ENCODE assay signal across 13 cellular contexts in genomic region chr9:120152295-120152694, GRCh38.
DNase-seq lines count a peak whose midpoint lies in the region; ATAC-seq and TF ChIP-seq lines count a peak whose summit lies in the region.
"Had no signal": no experiment of that assay in that cellular context is flagged by ENCODE, and none has a peak within 500 bp of the region (broad histone marks: within the 10 kb centered on the region; RNA-seq: fewer than 3 reads in every experiment).

No MANE protein-coding gene starts in this region.

- DNase-seq in COR-L47 (lab: John Stamatoyannopoulos, UW), result peak; percentile 37
- DNase-seq in NCI-H1436 treated with DMSO at 0.1 percent for 48 hours (lab: John Stamatoyannopoulos, UW), result peak; percentile 87
- peak; percentile 45 for DNase-seq in WTC11 (ENCODE audit: low spot score)
- peak; percentile 78 for DNase-seq in iPS-NIHi11 (ENCODE audit: low spot score)
- no peak for DNase-seq in NOMO-1 treated with dmso at 0.1 percent for 144 hours (lab: John Stamatoyannopoulos, UW; ENCODE audit: unreplicated experiment)
- no peak for DNase-seq in activated T-cell treated with anti-CD3 and anti-CD28 coated beads, Interleukin-2, amount 50 U/mL, for 1 hour
- DNase-seq in activated CD4-positive, alpha-beta T cell treated with anti-CD3 and anti-CD28 coated beads, Interleukin-2, amount 50 U/mL, for 4 hours, result no peak
- DNase-seq: activated naive CD8-positive, alpha-beta T cell treated with anti-CD3 and anti-CD28 coated beads for 36 hours; HCEC 1CT; NCI-H187 treated with DMSO at 0.1 percent for 48 hours; RPMI8226; stimulated activated CD4-positive, alpha-beta T cell treated with anti-CD3 and anti-CD28 coated beads, Interleukin-12 subunit alpha, Interleukin-12 subunit beta, amount 100 ng/mL, for 4 hours had no signal

- TF ChIP-seq CTCF in WTC11 (IDR thresholded peaks at IDR 0.05), result no peak

- ATAC-seq in WTC11 (peak; percentile 96), GM21619 (IDR thresholded peaks at IDR 0.05; ENCODE audit: unreplicated experiment) (no peak)

- CTCF ChIA-PET in WTC11 (lab: Charles Lee), result interaction anchor here (1.0 to 1.7 kb wide), 6 partner anchors 70 to 325 kb away, joined by 3 to 7 read pairs (median 4); no protein-coding TSS in a partner anchor

- peaks cover 5% of the 10 kb centered on the region; the same call in 1 of the 2 replicates for H3K4me1 Mint-ChIP-seq in WTC11
- H3K4me1 Mint-ChIP-seq: activated naive CD8-positive, alpha-beta T cell treated with anti-CD3 and anti-CD28 coated beads for 36 hours had no signal

- no peak overlapping the region for H3K27ac Mint-ChIP-seq in WTC11
- H3K27ac Mint-ChIP-seq: activated naive CD8-positive, alpha-beta T cell treated with anti-CD3 and anti-CD28 coated beads for 36 hours had no signal

- POLR2A ChIA-PET in WTC11 (lab: Charles Lee), result no interaction called here

- no peaks in the 10 kb centered on the region for H3K36me3 Mint-ChIP-seq in WTC11
- H3K36me3 Mint-ChIP-seq: activated naive CD8-positive, alpha-beta T cell treated with anti-CD3 and anti-CD28 coated beads for 36 hours had no signal

- peaks cover 5% of the 10 kb centered on the region for H3K27me3 Mint-ChIP-seq in WTC11 (ENCODE audit: low read depth)
- H3K27me3 Mint-ChIP-seq: activated naive CD8-positive, alpha-beta T cell treated with anti-CD3 and anti-CD28 coated beads for 36 hours had no signal

- no peak overlapping the region for H3K4me3 Mint-ChIP-seq in WTC11
- H3K4me3 Mint-ChIP-seq: activated naive CD8-positive, alpha-beta T cell treated with anti-CD3 and anti-CD28 coated beads for 36 hours had no signal

- H3K9me3 Mint-ChIP-seq in WTC11, result peaks cover 5% of the 10 kb centered on the region; the same call in 1 of the 2 replicates
- H3K9me3 Mint-ChIP-seq: activated naive CD8-positive, alpha-beta T cell treated with anti-CD3 and anti-CD28 coated beads for 36 hours had no signal

TF ChIP-seq in WTC11, 78 proteins besides CTCF, POLR2A, EP300 and RAD21:
- TF ChIP-seq, protein P1, sequence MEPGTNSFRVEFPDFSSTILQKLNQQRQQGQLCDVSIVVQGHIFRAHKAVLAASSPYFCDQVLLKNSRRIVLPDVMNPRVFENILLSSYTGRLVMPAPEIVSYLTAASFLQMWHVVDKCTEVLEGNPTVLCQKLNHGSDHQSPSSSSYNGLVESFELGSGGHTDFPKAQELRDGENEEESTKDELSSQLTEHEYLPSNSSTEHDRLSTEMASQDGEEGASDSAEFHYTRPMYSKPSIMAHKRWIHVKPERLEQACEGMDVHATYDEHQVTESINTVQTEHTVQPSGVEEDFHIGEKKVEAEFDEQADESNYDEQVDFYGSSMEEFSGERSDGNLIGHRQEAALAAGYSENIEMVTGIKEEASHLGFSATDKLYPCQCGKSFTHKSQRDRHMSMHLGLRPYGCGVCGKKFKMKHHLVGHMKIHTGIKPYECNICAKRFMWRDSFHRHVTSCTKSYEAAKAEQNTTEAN (CRISPR knock-in tag; IDR thresholded peaks at IDR 0.05), result no peak
- no peak for TF ChIP-seq PRRX2 (CRISPR knock-in tag; IDR thresholded peaks at IDR 0.05)
- TF ChIP-seq USF2 (CRISPR knock-in tag; IDR thresholded peaks at IDR 0.05), result no peak
- TF ChIP-seq, protein P2, sequence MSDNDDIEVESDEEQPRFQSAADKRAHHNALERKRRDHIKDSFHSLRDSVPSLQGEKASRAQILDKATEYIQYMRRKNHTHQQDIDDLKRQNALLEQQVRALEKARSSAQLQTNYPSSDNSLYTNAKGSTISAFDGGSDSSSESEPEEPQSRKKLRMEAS (CRISPR knock-in tag; IDR thresholded peaks at IDR 0.05), result no peak
- TF ChIP-seq GABPB1 (CRISPR knock-in tag; IDR thresholded peaks at IDR 0.05), result no peak
- TF ChIP-seq FOXP4 (CRISPR knock-in tag; IDR thresholded peaks at IDR 0.05), result no peak
- TF ChIP-seq KAT7 (CRISPR knock-in tag; IDR thresholded peaks at IDR 0.05; ENCODE audit: borderline replicate concordance), result no peak
- no peak for TF ChIP-seq NR2C2 (CRISPR knock-in tag; IDR thresholded peaks at IDR 0.05)
- no peak for TF ChIP-seq SMAD3 (CRISPR knock-in tag; IDR thresholded peaks at IDR 0.05; ENCODE audit: borderline replicate concordance)
- TF ChIP-seq CREM (CRISPR knock-in tag; IDR thresholded peaks at IDR 0.05), result no peak
- no peak for TF ChIP-seq ZNF396 (CRISPR knock-in tag; IDR thresholded peaks at IDR 0.05; ENCODE audit: borderline replicate concordance)
- no peak for TF ChIP-seq RORB (CRISPR knock-in tag; IDR thresholded peaks at IDR 0.05)
- TF ChIP-seq ETV6 (CRISPR knock-in tag; IDR thresholded peaks at IDR 0.05), result no peak
- TF ChIP-seq, protein P3, sequence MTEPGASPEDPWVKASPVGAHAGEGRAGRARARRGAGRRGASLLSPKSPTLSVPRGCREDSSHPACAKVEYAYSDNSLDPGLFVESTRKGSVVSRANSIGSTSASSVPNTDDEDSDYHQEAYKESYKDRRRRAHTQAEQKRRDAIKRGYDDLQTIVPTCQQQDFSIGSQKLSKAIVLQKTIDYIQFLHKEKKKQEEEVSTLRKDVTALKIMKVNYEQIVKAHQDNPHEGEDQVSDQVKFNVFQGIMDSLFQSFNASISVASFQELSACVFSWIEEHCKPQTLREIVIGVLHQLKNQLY (CRISPR knock-in tag; IDR thresholded peaks at IDR 0.05), result no peak
- no peak for TF ChIP-seq GTF2I (CRISPR knock-in tag; conservative IDR thresholded peaks at IDR 0.05)
- TF ChIP-seq ZNF232 (CRISPR knock-in tag; IDR thresholded peaks at IDR 0.05), result no peak
- TF ChIP-seq TCF7 (CRISPR knock-in tag; IDR thresholded peaks at IDR 0.05; ENCODE audit: low read depth), result no peak

Comparison
In these comparisons a context has a peak if more than half of its experiments do, and no peak if none do; other contexts are left out.
1. DNase-seq: peak in COR-L47 (single experiment), NCI-H1436 treated with DMSO at 0.1 percent for 48 hours (single experiment), WTC11 (single experiment) and iPS-NIHi11 (single experiment); none in NOMO-1 treated with dmso at 0.1 percent for 144 hours (single experiment), activated T-cell treated with anti-CD3 and anti-CD28 coated beads, Interleukin-2, amount 50 U/mL, for 1 hour (single experiment) and activated CD4-positive, alpha-beta T cell treated with anti-CD3 and anti-CD28 coated beads, Interleukin-2, amount 50 U/mL, for 4 hours (0 of 2).